In the genomic region with DNA sequence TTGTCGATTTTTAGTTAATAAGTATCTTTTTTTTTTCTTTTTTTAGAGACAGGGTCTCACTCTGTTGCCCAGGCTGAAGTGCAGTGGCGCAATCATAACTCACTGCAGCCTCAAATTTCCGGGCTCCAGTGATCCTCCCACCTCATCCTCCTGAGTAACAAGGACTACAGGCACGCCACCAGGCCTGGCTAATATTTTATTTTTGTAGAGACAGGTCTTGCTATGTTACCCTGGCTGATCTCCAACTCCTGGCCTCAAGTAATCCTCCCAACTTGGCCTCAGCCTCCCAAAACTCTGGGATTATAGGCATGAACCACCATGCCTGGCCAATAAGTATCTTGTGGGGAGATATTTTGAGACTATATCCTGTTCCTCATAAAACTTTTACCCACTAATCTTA, we compare ENCODE assay signal across 12 cellular contexts. TPM values are rescaled to one million over a fixed set of nuclear protein-coding genes. Genes with fewer than 3 reads are reported as not detected.
A peak's percentile ranks its signal among the peaks of the same experiment; 100 is the strongest.
DNase-seq lines count a peak whose midpoint lies in the region; ATAC-seq and TF ChIP-seq lines count a peak whose summit lies in the region.
"Had no signal": no experiment of that assay in that cellular context is flagged by ENCODE, and none has a peak within 500 bp of the region (broad histone marks: within the 10 kb centered on the region; RNA-seq: fewer than 3 reads in every experiment).

No MANE protein-coding gene starts in this region.

- TF ChIP-seq POLR2A in IMR-90 (IDR thresholded peaks at IDR 0.05; ENCODE audit: low read depth, low read length), result no peak

- TF ChIP-seq CTCF in CD14-positive monocyte (IDR thresholded peaks at IDR 0.05) (no peak), IMR-90 (conservative IDR thresholded peaks at IDR 0.05; ENCODE audit: low read depth, low read length) (no peak)

- no peak overlapping the region for H3K4me3 ChIP-seq in IMR-90 (ENCODE audit: insufficient read depth, low read depth, low read length)
- H3K4me3 ChIP-seq: thyroid gland had no signal

- no peak overlapping the region for H4K91ac ChIP-seq in IMR-90 (ENCODE audit: insufficient read depth, low read depth, low read length)

- no peak overlapping the region for H2AFZ ChIP-seq in IMR-90 (replicated peaks; ENCODE audit: low read length, poor library complexity)

- in situ Hi-C loops in IMR-90 (cut with MboI; ENCODE audit: low sequenced_read_pairs), result no loop called here

- no peak overlapping the region for H4K5ac ChIP-seq in IMR-90 (ENCODE audit: low read depth, low read length)

- H3K27me3 Mint-ChIP-seq in CD14-positive monocyte (ENCODE audit: low read depth in 3 of 3), result peaks cover 0 to 2% (median 1%) of the 10 kb centered on the region in 3 donors

- H3K14ac ChIP-seq in IMR-90 (replicated peaks; ENCODE audit: low read depth, low read length), result peak overlapping the region; percentile 51; the same call in 1 of the 2 replicates

- H3K36me3 ChIP-seq in IMR-90 (ENCODE audit: control insufficient read depth, insufficient read depth, low read length), result no peaks in the 10 kb centered on the region
- H3K36me3 ChIP-seq: thyroid gland had no signal

- H3K18ac ChIP-seq in IMR-90 (ENCODE audit: low read depth, low read length), result no peak overlapping the region

- POLR2A ChIA-PET in IMR-90 (lab: Charles Lee; ENCODE audit: unreplicated experiment), result no interaction called here

- H3K9me3 Mint-ChIP-seq in CD14-positive monocyte, result peaks cover 0 to 8% (median 2%) of the 10 kb centered on the region in 7 donors
- H3K9me3 Mint-ChIP-seq: nephron progenitor cell had no signal

- no peak overlapping the region for H3K9ac ChIP-seq in IMR-90 (ENCODE audit: low read depth, low read length)

- intact Hi-C loops in CD14-positive monocyte (cut with micrococcal nuclease) (loop anchor here in 1 of 2 donors (5.0 kb wide), 1 partner anchor 36 kb away; no protein-coding TSS in a partner anchor), IMR-90 (cut with micrococcal nuclease) (no loop called here)

- no peak overlapping the region for H2BK20ac ChIP-seq in IMR-90 (ENCODE audit: low read depth, low read length)

- no peaks in the 10 kb centered on the region for H3K9me3 ChIP-seq in IMR-90 (ENCODE audit: control insufficient read depth, insufficient read depth, low read length)
- H3K9me3 ChIP-seq: thyroid gland had no signal

- no peak overlapping the region for H4K8ac ChIP-seq in IMR-90 (ENCODE audit: low read depth in 2 of 2, low read length in 2 of 2)

- no peaks in the 10 kb centered on the region; a peak in 1 of 4 replicates for H3K79me1 ChIP-seq in IMR-90 (ENCODE audit: low read depth in 1 of 2, low read length in 2 of 2)

- DNase-seq in CD14-positive monocyte (ENCODE audit: low spot score) (peak; percentile 49), IMR-90 (no peak), caudate nucleus (lab: John Stamatoyannopoulos, UW) (no peak), LoVo (ENCODE audit: low spot score) (no peak), NCI-H446 treated with DMSO at 0.1 percent for 48 hours (lab: John Stamatoyannopoulos, UW) (no peak)
- DNase-seq in activated CD4-positive, alpha-beta T cell treated with anti-CD3 and anti-CD28 coated beads for 1 hour, result no peak
- DNase-seq: NCI-H2107; nephron progenitor cell; stimulated activated CD4-positive, alpha-beta T cell treated with anti-CD3 and anti-CD28 coated beads, Interleukin-4, amount 100 ng/mL, for 24 hours; thyroid gland had no signal

- H3K27ac Mint-ChIP-seq in CD14-positive monocyte, result peak overlapping the region; percentile 85 to 98 (median 94)
- H3K27ac Mint-ChIP-seq: nephron progenitor cell had no signal

- no peak overlapping the region for H3K56ac ChIP-seq in IMR-90 (ENCODE audit: extremely low read depth, insufficient read depth, low read length)

- H3K4me3 Mint-ChIP-seq in CD14-positive monocyte, result no peak overlapping the region
- H3K4me3 Mint-ChIP-seq: nephron progenitor cell had no signal

- no CpG with 5 or more reads among the region's 4 CpGs for WGBS in IMR-90 (ENCODE audit: extremely low coverage in 2 of 2, insufficient read length in 1 of 2), 2 experiments

- CTCF ChIA-PET in IMR-90 (lab: Yijun Ruan, JAX), result no interaction called here

- dilution Hi-C loops in IMR-90 (cut with HindIII; ENCODE audit: low sequenced_read_pairs, unreplicated experiment), result no loop called here

- TF ChIP-seq RAD21 in IMR-90 (IDR thresholded peaks at IDR 0.05; ENCODE audit: low read length), result no peak

- no peak overlapping the region for H2AK9ac ChIP-seq in IMR-90 (replicated peaks; ENCODE audit: low read depth, low read length, poor library complexity)

- no peak overlapping the region for H3K4me2 ChIP-seq in IMR-90 (ENCODE audit: low read depth, low read length)

- no peaks in the 10 kb centered on the region for H3K27me3 ChIP-seq in IMR-90 (ENCODE audit: control insufficient read depth, insufficient read depth, low read length)
- H3K27me3 ChIP-seq: thyroid gland had no signal

- peaks cover 26% of the 10 kb centered on the region for H3K4me1 Mint-ChIP-seq in CD14-positive monocyte
- H3K4me1 Mint-ChIP-seq: nephron progenitor cell had no signal

- BruUV-seq in IMR-90 (replicated peaks; lab: Mats Ljungman, UMichigan), result no TSS peak

- no peak overlapping the region for H2BK5ac ChIP-seq in IMR-90 (ENCODE audit: low read depth, low read length, poor library complexity, severe bottlenecking)

- H3K4ac ChIP-seq in IMR-90 (ENCODE audit: low read depth, low read length), result no peak overlapping the region

- no peak overlapping the region for H2BK15ac ChIP-seq in IMR-90 (ENCODE audit: low read depth, low read length)

- peaks cover 4% of the 10 kb centered on the region; the same call in 1 of the 2 replicates for H3K4me1 ChIP-seq in IMR-90 (ENCODE audit: control insufficient read depth, insufficient read depth, low read length)
- H3K4me1 ChIP-seq: thyroid gland had no signal

- no peak overlapping the region for H3K27ac ChIP-seq in IMR-90 (ENCODE audit: insufficient read depth, low read length)
- H3K27ac ChIP-seq in caudate nucleus (ENCODE audit: low read depth, low read length), result peak overlapping the region; percentile 52
- H3K27ac ChIP-seq: thyroid gland had no signal

- peaks cover 0 to 1% of the 10 kb centered on the region in 2 donors for H3K36me3 Mint-ChIP-seq in CD14-positive monocyte

- H2AK5ac ChIP-seq in IMR-90 (ENCODE audit: low read depth, low read length), result no peak overlapping the region; the same call in 1 of the 2 replicates

- no peak overlapping the region for H2BK120ac ChIP-seq in IMR-90 (ENCODE audit: low read depth, low read length)

- H4K20me1 ChIP-seq in IMR-90 (ENCODE audit: insufficient read depth, low read length), result no peaks in the 10 kb centered on the region

- H3K9me1 ChIP-seq in IMR-90 (ENCODE audit: insufficient read depth, low read length), result no peaks in the 10 kb centered on the region

- H3K23ac ChIP-seq in IMR-90 (ENCODE audit: low read depth, low read length), result no peak overlapping the region

- ATAC-seq in GM19468 (IDR thresholded peaks at IDR 0.05; ENCODE audit: extremely low read depth, unreplicated experiment) (peak; percentile 18), IMR-90 (ENCODE audit: low read depth) (no peak), GM21390 (IDR thresholded peaks at IDR 0.05; ENCODE audit: unreplicated experiment) (no peak)

TF ChIP-seq in IMR-90, 13 proteins besides CTCF, POLR2A, EP300 and RAD21:
- no peak for TF ChIP-seq MXI1 (IDR thresholded peaks at IDR 0.05; ENCODE audit: borderline replicate concordance, low read depth, low read length)
- TF ChIP-seq CHD1 (IDR thresholded peaks at IDR 0.05; ENCODE audit: low read depth, low read length), result no peak
- TF ChIP-seq, protein P1, sequence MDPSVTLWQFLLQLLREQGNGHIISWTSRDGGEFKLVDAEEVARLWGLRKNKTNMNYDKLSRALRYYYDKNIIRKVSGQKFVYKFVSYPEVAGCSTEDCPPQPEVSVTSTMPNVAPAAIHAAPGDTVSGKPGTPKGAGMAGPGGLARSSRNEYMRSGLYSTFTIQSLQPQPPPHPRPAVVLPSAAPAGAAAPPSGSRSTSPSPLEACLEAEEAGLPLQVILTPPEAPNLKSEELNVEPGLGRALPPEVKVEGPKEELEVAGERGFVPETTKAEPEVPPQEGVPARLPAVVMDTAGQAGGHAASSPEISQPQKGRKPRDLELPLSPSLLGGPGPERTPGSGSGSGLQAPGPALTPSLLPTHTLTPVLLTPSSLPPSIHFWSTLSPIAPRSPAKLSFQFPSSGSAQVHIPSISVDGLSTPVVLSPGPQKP (IDR thresholded peaks at IDR 0.05; ENCODE audit: borderline replicate concordance, low read depth, low read length), result no peak
- TF ChIP-seq, protein P2, sequence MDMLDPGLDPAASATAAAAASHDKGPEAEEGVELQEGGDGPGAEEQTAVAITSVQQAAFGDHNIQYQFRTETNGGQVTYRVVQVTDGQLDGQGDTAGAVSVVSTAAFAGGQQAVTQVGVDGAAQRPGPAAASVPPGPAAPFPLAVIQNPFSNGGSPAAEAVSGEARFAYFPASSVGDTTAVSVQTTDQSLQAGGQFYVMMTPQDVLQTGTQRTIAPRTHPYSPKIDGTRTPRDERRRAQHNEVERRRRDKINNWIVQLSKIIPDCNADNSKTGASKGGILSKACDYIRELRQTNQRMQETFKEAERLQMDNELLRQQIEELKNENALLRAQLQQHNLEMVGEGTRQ (IDR thresholded peaks at IDR 0.05; ENCODE audit: low read depth, low read length), result no peak
- TF ChIP-seq SMC3 (IDR thresholded peaks at IDR 0.05; ENCODE audit: low read depth, low read length), result no peak
- TF ChIP-seq MAFK (IDR thresholded peaks at IDR 0.05; ENCODE audit: low read depth, low read length), result no peak
- TF ChIP-seq RCOR1 (IDR thresholded peaks at IDR 0.05; ENCODE audit: insufficient replicate concordance, low read length), result no peak
- no peak for TF ChIP-seq BHLHE40 (IDR thresholded peaks at IDR 0.05; ENCODE audit: low read depth, low read length)
- no peak for TF ChIP-seq NFE2L2 (IDR thresholded peaks at IDR 0.05; ENCODE audit: low read depth, low read length)
- TF ChIP-seq FOS (IDR thresholded peaks at IDR 0.05; ENCODE audit: low read depth, low read length), result no peak
- no peak for TF ChIP-seq MAZ (IDR thresholded peaks at IDR 0.05; ENCODE audit: borderline replicate concordance, low read depth, low read length)
- TF ChIP-seq CEBPB (IDR thresholded peaks at IDR 0.05; ENCODE audit: low read depth, low read length), result no peak
- TF ChIP-seq RFX5 (IDR thresholded peaks at IDR 0.05; ENCODE audit: low read depth, low read length), result no peak

RNA-seq across cellular contexts. Expression of a gene that starts 29.4 kb away (rescaled TPM):
- polyA plus RNA-seq in CD14-positive monocyte (1 to 10 TPM; 2.3 to 4.4 TPM), IMR-90 (2012; rRNA removed) (5.0 and 5.9 TPM in 2 replicates)
- 2.5 TPM in 2 replicates for total RNA-seq in IMR-90 (2012; rRNA removed)
- 1.6 and 2.6 TPM in 2 replicates for polyA plus RNA-seq in IMR-90 (2012; cell fraction: cytosol; rRNA removed)
- polyA plus RNA-seq in IMR-90 (2012; cell fraction: nucleus; rRNA removed; ENCODE audit: low replicate concordance), result 32.3 and 36.4 TPM in 2 replicates

RNA-seq across cellular contexts. Expression of a gene that starts 50.6 kb away (rescaled TPM):
- polyA plus RNA-seq in CD14-positive monocyte (100 to 1,000 TPM in 1 of 2 donors, 10 to 100 TPM in 1; 95.1 to 103 TPM), IMR-90 (2012; rRNA removed) (78.4 and 80.1 TPM in 2 replicates)
- 57.8 and 68.1 TPM in 2 replicates for total RNA-seq in IMR-90 (2012; rRNA removed)
- polyA plus RNA-seq in IMR-90 (2012; cell fraction: cytosol; rRNA removed), result 64.2 and 85.0 TPM in 2 replicates
- polyA plus RNA-seq in IMR-90 (2012; cell fraction: nucleus; rRNA removed; ENCODE audit: low replicate concordance), result 21.3 and 32.0 TPM in 2 replicates
